ENCODE assay signal across 20 cellular contexts in genomic region chr2:28439127-28439526, GRCh38. TPM values are rescaled to one million over a fixed set of nuclear protein-coding genes. Genes with fewer than 3 reads are reported as not detected.
DNase-seq lines count a peak whose midpoint lies in the region; ATAC-seq, FAIRE-seq and TF ChIP-seq lines count a peak whose summit lies in the region.
"Had no signal": no experiment of that assay in that cellular context is flagged by ENCODE, and none has a peak within 500 bp of the region (broad histone marks: within the 10 kb centered on the region; RNA-seq: fewer than 3 reads in every experiment).

No MANE protein-coding gene starts in this region.

- H3K4me1 ChIP-seq in A549 (peaks cover 38% of the 10 kb centered on the region), IMR-90 (ENCODE audit: control insufficient read depth, insufficient read depth, low read length) (no peaks in the 10 kb centered on the region)
- no peaks in the 10 kb centered on the region for H3K4me1 ChIP-seq in effector memory CD4-positive, alpha-beta T cell (ENCODE audit: control insufficient read depth, insufficient read depth, low read length, poor library complexity, severe bottlenecking)

- POLR2A ChIA-PET in A549 (lab: Yijun Ruan, JAX), result no interaction called here
- POLR2A ChIA-PET in IMR-90 (lab: Charles Lee; ENCODE audit: unreplicated experiment), result no interaction called here

- dilution Hi-C loops in IMR-90 (cut with HindIII; ENCODE audit: low sequenced_read_pairs, unreplicated experiment), result no loop called here

- H3K9me3 Mint-ChIP-seq in dendritic cell treated with granulocyte-macrophage colony-stimulating factor and Interleukin-4, amounts not matched to agents 40 ng/mL and 50 ng/mL, for 4 days, result no peaks in the 10 kb centered on the region
- H3K9me3 Mint-ChIP-seq in stimulated activated effector memory CD8-positive, alpha-beta T cell treated with anti-CD3 and anti-CD28 coated beads, Interleukin-12 subunit alpha, Interleukin-12 subunit beta, amount 100 ng/mL, for 72 hours, result no peaks in the 10 kb centered on the region
- H3K9me3 Mint-ChIP-seq: CD4-positive, alpha-beta T cell; HFFc6 had no signal

- H3K4me2 ChIP-seq in A549, result no peak overlapping the region
- H3K4me2 ChIP-seq in IMR-90 (ENCODE audit: low read depth, low read length), result no peak overlapping the region
- H3K4me2 ChIP-seq: GM23338 had no signal

- no peak overlapping the region for H4K8ac ChIP-seq in IMR-90 (ENCODE audit: low read depth in 2 of 2, low read length in 2 of 2)

- no peak overlapping the region for H2AK9ac ChIP-seq in IMR-90 (replicated peaks; ENCODE audit: low read depth, low read length, poor library complexity)

- BruUV-seq in IMR-90 (replicated peaks; lab: Mats Ljungman, UMichigan), result no TSS peak

- WGBS in A549 (ENCODE audit: missing lambda C conversion rate), result 66% methylated on average over 5 of the region's 5 CpGs
- 92% methylated on average over 3 of the region's 5 CpGs; no CpG with 5 or more reads in 1 of the 2 experiments for WGBS in IMR-90 (ENCODE audit: extremely low coverage in 2 of 2, insufficient read length in 1 of 2), 2 experiments

- H2AK5ac ChIP-seq in IMR-90 (ENCODE audit: low read depth, low read length), result peak overlapping the region; percentile 59

- no peak overlapping the region for H3K14ac ChIP-seq in IMR-90 (replicated peaks; ENCODE audit: low read depth, low read length)

- H3K9ac ChIP-seq in IMR-90 (ENCODE audit: low read depth, low read length), result no peak overlapping the region

- TF ChIP-seq POLR2A in A549 (IDR thresholded peaks at IDR 0.05; ENCODE audit: low read length), result no peak
- TF ChIP-seq POLR2A in IMR-90 (IDR thresholded peaks at IDR 0.05; ENCODE audit: low read depth, low read length), result no peak

- no peaks in the 10 kb centered on the region for H3K36me3 Mint-ChIP-seq in dendritic cell treated with granulocyte-macrophage colony-stimulating factor and Interleukin-4, amounts not matched to agents 40 ng/mL and 50 ng/mL, for 4 days (ENCODE audit: low read depth)
- no peaks in the 10 kb centered on the region for H3K36me3 Mint-ChIP-seq in stimulated activated effector memory CD8-positive, alpha-beta T cell treated with anti-CD3 and anti-CD28 coated beads, Interleukin-12 subunit alpha, Interleukin-12 subunit beta, amount 100 ng/mL, for 72 hours

- ATAC-seq in A549, result no peak
- no peak for ATAC-seq in IMR-90 (ENCODE audit: low read depth)
- ATAC-seq in stimulated activated effector memory CD8-positive, alpha-beta T cell treated with anti-CD3 and anti-CD28 coated beads, Interleukin-12 subunit alpha, Interleukin-12 subunit beta, amount 100 ng/mL, for 72 hours, result no peak
- ATAC-seq in HG03469 (IDR thresholded peaks at IDR 0.05; ENCODE audit: unreplicated experiment), result no peak
- ATAC-seq: GM23338, HCT116 had no signal

- no peaks in the 10 kb centered on the region for H3K27me3 ChIP-seq in IMR-90 (ENCODE audit: control insufficient read depth, insufficient read depth, low read length)
- H3K27me3 ChIP-seq in effector memory CD4-positive, alpha-beta T cell (replicated peaks; ENCODE audit: control insufficient read depth, insufficient read depth, low read length, poor library complexity, severe bottlenecking), result no peaks in the 10 kb centered on the region

- no peak overlapping the region for H2BK5ac ChIP-seq in IMR-90 (ENCODE audit: low read depth, low read length, poor library complexity, severe bottlenecking)

- DNase-seq in A549 (ENCODE audit: low read depth in 1 of 2, low spot score in 1 of 2), result no peak
- no peak for DNase-seq in IMR-90
- DNase-seq in stimulated activated effector memory CD8-positive, alpha-beta T cell treated with anti-CD3 and anti-CD28 coated beads, Interleukin-12 subunit alpha, Interleukin-12 subunit beta, amount 100 ng/mL, for 72 hours (ENCODE audit: low spot score in 2 of 2), result no peak
- no peak for DNase-seq in effector memory CD4-positive, alpha-beta T cell
- DNase-seq: AML-193; Caco-2; CD4-positive, alpha-beta T cell; HFFc6 had no signal

- no peak overlapping the region for H3K4ac ChIP-seq in IMR-90 (ENCODE audit: low read depth, low read length)

- no peak overlapping the region for H3K4me3 Mint-ChIP-seq in dendritic cell treated with granulocyte-macrophage colony-stimulating factor and Interleukin-4, amounts not matched to agents 40 ng/mL and 50 ng/mL, for 4 days
- no peak overlapping the region for H3K4me3 Mint-ChIP-seq in stimulated activated effector memory CD8-positive, alpha-beta T cell treated with anti-CD3 and anti-CD28 coated beads, Interleukin-12 subunit alpha, Interleukin-12 subunit beta, amount 100 ng/mL, for 72 hours
- H3K4me3 Mint-ChIP-seq: CD4-positive, alpha-beta T cell; GM23338; HFFc6 had no signal

- H2BK20ac ChIP-seq in IMR-90 (ENCODE audit: low read depth, low read length), result no peak overlapping the region

- no peak overlapping the region for H2BK15ac ChIP-seq in IMR-90 (ENCODE audit: low read depth, low read length)

- in situ Hi-C loops in IMR-90 (cut with MboI; ENCODE audit: low sequenced_read_pairs), result no loop called here

- CTCF ChIA-PET in A549 (lab: Yijun Ruan, JAX), result interaction anchor here (1.7 to 2.8 kb wide), 2 partner anchors 10 to 13 kb away, joined by 4 to 11 read pairs; no protein-coding TSS in a partner anchor
- CTCF ChIA-PET in IMR-90 (lab: Yijun Ruan, JAX), result no interaction called here

- H2AFZ ChIP-seq in IMR-90 (replicated peaks; ENCODE audit: low read length, poor library complexity), result no peak overlapping the region
- H2AFZ ChIP-seq: GM23338 had no signal

- peak; percentile 13 for FAIRE-seq in A549 (lab: Jason Lieb, UNC)
- FAIRE-seq: A204.1, D721Med, G401.6, GM12891, GM19239, HTR-8/SVneo had no signal

- H3K56ac ChIP-seq in IMR-90 (ENCODE audit: extremely low read depth, insufficient read depth, low read length), result no peak overlapping the region

- no peaks in the 10 kb centered on the region for H4K20me1 ChIP-seq in IMR-90 (ENCODE audit: insufficient read depth, low read length)

- no peak overlapping the region for H3K18ac ChIP-seq in IMR-90 (ENCODE audit: low read depth, low read length)

- H4K91ac ChIP-seq in IMR-90 (ENCODE audit: insufficient read depth, low read depth, low read length), result no peak overlapping the region

- H3K9me3 ChIP-seq in A549, result peaks cover 3% of the 10 kb centered on the region; the same call in 1 of the 3 replicates
- no peaks in the 10 kb centered on the region for H3K9me3 ChIP-seq in IMR-90 (ENCODE audit: control insufficient read depth, insufficient read depth, low read length)
- no peaks in the 10 kb centered on the region for H3K9me3 ChIP-seq in effector memory CD4-positive, alpha-beta T cell (ENCODE audit: control insufficient read depth, low read length)

- H3K4me3 ChIP-seq in A549, result no peak overlapping the region
- no peak overlapping the region for H3K4me3 ChIP-seq in IMR-90 (ENCODE audit: insufficient read depth, low read depth, low read length)
- H3K4me3 ChIP-seq in effector memory CD4-positive, alpha-beta T cell (ENCODE audit: insufficient read depth, low read depth, low read length, poor library complexity, severe bottlenecking), result no peak overlapping the region
- H3K4me3 ChIP-seq: GM23338 had no signal

- H3K23ac ChIP-seq in IMR-90 (ENCODE audit: low read depth, low read length), result no peak overlapping the region

- no peaks in the 10 kb centered on the region for H3K27me3 Mint-ChIP-seq in dendritic cell treated with granulocyte-macrophage colony-stimulating factor and Interleukin-4, amounts not matched to agents 40 ng/mL and 50 ng/mL, for 4 days
- H3K27me3 Mint-ChIP-seq: CD4-positive, alpha-beta T cell had no signal

- peak overlapping the region; percentile 86 for H3K27ac Mint-ChIP-seq in dendritic cell treated with granulocyte-macrophage colony-stimulating factor and Interleukin-4, amounts not matched to agents 40 ng/mL and 50 ng/mL, for 4 days
- H3K27ac Mint-ChIP-seq in stimulated activated effector memory CD8-positive, alpha-beta T cell treated with anti-CD3 and anti-CD28 coated beads, Interleukin-12 subunit alpha, Interleukin-12 subunit beta, amount 100 ng/mL, for 72 hours, result peak overlapping the region; percentile 68
- H3K27ac Mint-ChIP-seq: CD4-positive, alpha-beta T cell; GM23338; HFFc6 had no signal

- TF ChIP-seq CTCF in A549 (IDR thresholded peaks at IDR 0.05), result no peak
- no peak for TF ChIP-seq CTCF in IMR-90 (conservative IDR thresholded peaks at IDR 0.05; ENCODE audit: low read depth, low read length)

- H3K4me1 Mint-ChIP-seq in dendritic cell treated with granulocyte-macrophage colony-stimulating factor and Interleukin-4, amounts not matched to agents 40 ng/mL and 50 ng/mL, for 4 days (ENCODE audit: low read depth), result peaks cover 86% of the 10 kb centered on the region
- peaks cover 45% of the 10 kb centered on the region for H3K4me1 Mint-ChIP-seq in stimulated activated effector memory CD8-positive, alpha-beta T cell treated with anti-CD3 and anti-CD28 coated beads, Interleukin-12 subunit alpha, Interleukin-12 subunit beta, amount 100 ng/mL, for 72 hours
- H3K4me1 Mint-ChIP-seq: GM23338 had no signal

- no peak overlapping the region for H2BK120ac ChIP-seq in IMR-90 (ENCODE audit: low read depth, low read length)

- no peak for TF ChIP-seq EP300 in A549 (IDR thresholded peaks at IDR 0.05)

- no peaks in the 10 kb centered on the region for H3K79me1 ChIP-seq in IMR-90 (ENCODE audit: low read depth in 1 of 2, low read length in 2 of 2)

- intact Hi-C loops in IMR-90 (cut with micrococcal nuclease), result no loop called here
- intact Hi-C loops in dendritic cell treated with granulocyte-macrophage colony-stimulating factor and Interleukin-4, amounts not matched to agents 40 ng/mL and 50 ng/mL, for 4 days (cut with micrococcal nuclease), result no loop called here

- TF ChIP-seq RAD21 in A549 (conservative IDR thresholded peaks at IDR 0.05 in 1 of 2, IDR thresholded peaks at IDR 0.05 in 1 of 2) (no peak), IMR-90 (IDR thresholded peaks at IDR 0.05; ENCODE audit: low read length) (no peak)

- no peak overlapping the region for H4K5ac ChIP-seq in IMR-90 (ENCODE audit: low read depth, low read length)

- H3K9me1 ChIP-seq in IMR-90 (ENCODE audit: insufficient read depth, low read length), result 0 out of 2 replicates have a peak, but pooled peaks cover 5% of the 10 kb centered on the region

- H3K27ac ChIP-seq in A549 (peak overlapping the region in 1 of 2 experiments; percentile 11; a peak in 1 of 6 replicates), IMR-90 (ENCODE audit: insufficient read depth, low read length) (no peak overlapping the region)
- no peak overlapping the region for H3K27ac ChIP-seq in effector memory CD4-positive, alpha-beta T cell (ENCODE audit: insufficient read depth, low read length, poor library complexity, severe bottlenecking)
- H3K27ac ChIP-seq: C4-2B had no signal

- H3K36me3 ChIP-seq in IMR-90 (ENCODE audit: control insufficient read depth, insufficient read depth, low read length), result no peaks in the 10 kb centered on the region
- no peaks in the 10 kb centered on the region for H3K36me3 ChIP-seq in effector memory CD4-positive, alpha-beta T cell (ENCODE audit: control insufficient read depth, insufficient read depth, low read length)

RNA-seq across cellular contexts. Expression of gene FOSL2, which starts 46.5 kb away (rescaled TPM):
- polyA plus RNA-seq in A549 (2011; rRNA removed), result 45.7 and 50.6 TPM in 2 replicates
- 26.7 and 37.2 TPM in 2 replicates for polyA plus RNA-seq in A549 (2012; cell fraction: cytosol; rRNA removed)
- polyA plus RNA-seq in A549 (2012; cell fraction: nucleus; rRNA removed), result 89.7 and 95.0 TPM in 2 replicates
- 68.1 to 73.4 TPM (median 69.0 TPM) in 3 replicates for polyA plus RNA-seq in A549 (2017; fragmentation: RNase III; extraction: RNeasy Plus Mini Kit Qiagen cat#74134 plus additional on column Dnase treatment)
- polyA minus RNA-seq in A549 (2011; rRNA and poly(A)+ RNA removed), result 86.7 and 103 TPM in 2 replicates
- 31.4 and 32.2 TPM in 2 replicates for total RNA-seq in IMR-90 (2012; rRNA removed)
- polyA plus RNA-seq in IMR-90 (2012; rRNA removed), result 46.3 and 51.1 TPM in 2 replicates
- polyA plus RNA-seq in IMR-90 (2012; cell fraction: cytosol; rRNA removed), result 52.1 and 52.3 TPM in 2 replicates
- polyA plus RNA-seq in IMR-90 (2012; cell fraction: nucleus; rRNA removed; ENCODE audit: low replicate concordance), result 91.1 and 119 TPM in 2 replicates

RNA-seq across cellular contexts. Expression of gene PLB1, which starts 56.7 kb away (rescaled TPM):
- 0.26 and 0.34 TPM in 2 replicates for polyA plus RNA-seq in A549 (2011; rRNA removed)
- polyA plus RNA-seq in A549 (2012; cell fraction: cytosol; rRNA removed), result 0.13 and 0.19 TPM in 2 replicates
- polyA plus RNA-seq in A549 (2012; cell fraction: nucleus; rRNA removed), result 0.37 and 0.75 TPM in 2 replicates
- polyA plus RNA-seq in A549 (2017; fragmentation: RNase III; extraction: RNeasy Plus Mini Kit Qiagen cat#74134 plus additional on column Dnase treatment), result 0.81 to 1.4 TPM (median 1.2 TPM) in 3 replicates
- 0.68 and 1.3 TPM in 2 replicates for polyA minus RNA-seq in A549 (2011; rRNA and poly(A)+ RNA removed)
- 0.90 and 1.4 TPM in 2 replicates for total RNA-seq in IMR-90 (2012; rRNA removed)
- 0.43 and 0.74 TPM in 2 replicates for polyA plus RNA-seq in IMR-90 (2012; rRNA removed)
- 0.09 and 0.34 TPM in 2 replicates for polyA plus RNA-seq in IMR-90 (2012; cell fraction: cytosol; rRNA removed)
- polyA plus RNA-seq in IMR-90 (2012; cell fraction: nucleus; rRNA removed; ENCODE audit: low replicate concordance), result 2.0 and 4.3 TPM in 2 replicates
- total RNA-seq: H7 had no signal
